ENCODE assay signal across 9 cellular contexts in genomic region chr1:116666090-116666489, GRCh38. TPM values are rescaled to one million over a fixed set of nuclear protein-coding genes. Genes with fewer than 3 reads are reported as not detected.
DNase-seq lines count a peak whose midpoint lies in the region; ATAC-seq and TF ChIP-seq lines count a peak whose summit lies in the region.
"Had no signal": no experiment of that assay in that cellular context is flagged by ENCODE, and none has a peak within 500 bp of the region (broad histone marks: within the 10 kb centered on the region; RNA-seq: fewer than 3 reads in every experiment).

No MANE protein-coding gene starts in this region.

- no peak for ATAC-seq in CD4-positive, CD25-positive, alpha-beta regulatory T cell (ENCODE audit: low read depth in 2 of 2)
- no peak for ATAC-seq in naive thymus-derived CD8-positive, alpha-beta T cell
- no peak for ATAC-seq in HG03342 (IDR thresholded peaks at IDR 0.05; ENCODE audit: unreplicated experiment)
- ATAC-seq in HG03354 (IDR thresholded peaks at IDR 0.05; ENCODE audit: poor library complexity, severe bottlenecking, unreplicated experiment), result no peak

- H3K4me1 ChIP-seq in CD4-positive, CD25-positive, alpha-beta regulatory T cell (ENCODE audit: control insufficient read depth, insufficient read depth, low read length, poor library complexity, severe bottlenecking), result peaks cover 16% of the 10 kb centered on the region

- H3K4me1 Mint-ChIP-seq in CD4-positive, CD25-positive, alpha-beta regulatory T cell, result peaks cover 0 to 20% (median 9%) of the 10 kb centered on the region in 4 donors
- peaks cover 19 to 28% (median 21%) of the 10 kb centered on the region in 4 donors for H3K4me1 Mint-ChIP-seq in naive thymus-derived CD8-positive, alpha-beta T cell

- H3K27ac Mint-ChIP-seq in CD4-positive, CD25-positive, alpha-beta regulatory T cell, result no peak overlapping the region
- peak overlapping the region in 1 of 10 donors; percentile 1 for H3K27ac Mint-ChIP-seq in naive thymus-derived CD8-positive, alpha-beta T cell

- H3K27ac ChIP-seq in CD4-positive, CD25-positive, alpha-beta regulatory T cell (ENCODE audit: insufficient read depth, low read length, poor library complexity, severe bottlenecking), result no peak overlapping the region
- peak overlapping the region in 10 of 59 donors; percentile 20 to 67 (median 48) for H3K27ac ChIP-seq in dorsolateral prefrontal cortex

- peak in 1 of 56 donors; percentile 3 for TF ChIP-seq CTCF in dorsolateral prefrontal cortex (IDR thresholded peaks at IDR 0.05 in 54 of 56, conservative IDR thresholded peaks at IDR 0.05 in 2 of 56; ENCODE audit: low read depth in 1 of 56, partially characterized antibody in 56 of 56)

- H3K4me3 Mint-ChIP-seq in CD4-positive, CD25-positive, alpha-beta regulatory T cell, result peak overlapping the region; percentile 39 to 84 (median 58)
- peak overlapping the region; percentile 52 to 87 (median 84) for H3K4me3 Mint-ChIP-seq in naive thymus-derived CD8-positive, alpha-beta T cell

- H3K27me3 ChIP-seq in CD4-positive, CD25-positive, alpha-beta regulatory T cell (ENCODE audit: control insufficient read depth, insufficient read depth, low read length), result peaks cover 16% of the 10 kb centered on the region
- peaks cover 0 to 32% (median 0%) of the 10 kb centered on the region in 45 donors for H3K27me3 ChIP-seq in dorsolateral prefrontal cortex

- H3K9me3 ChIP-seq in CD4-positive, CD25-positive, alpha-beta regulatory T cell (ENCODE audit: control insufficient read depth in 2 of 2, low read length in 2 of 2), result no peaks in the 10 kb centered on the region

- H3K36me3 ChIP-seq in CD4-positive, CD25-positive, alpha-beta regulatory T cell (ENCODE audit: control insufficient read depth, insufficient read depth, low read length), result no peaks in the 10 kb centered on the region

- POLR2A ChIA-PET in naive thymus-derived CD8-positive, alpha-beta T cell (lab: Charles Lee), result no interaction called here

- no peaks in the 10 kb centered on the region for H3K36me3 Mint-ChIP-seq in CD4-positive, CD25-positive, alpha-beta regulatory T cell
- peaks cover 0 to 3% (median 0%) of the 10 kb centered on the region in 3 donors for H3K36me3 Mint-ChIP-seq in naive thymus-derived CD8-positive, alpha-beta T cell

- H3K4me3 ChIP-seq in CD4-positive, CD25-positive, alpha-beta regulatory T cell (ENCODE audit: low read depth, low read length), result no peak overlapping the region
- H3K4me3 ChIP-seq in dorsolateral prefrontal cortex, result peak overlapping the region in 57 of 59 donors; percentile 17 to 81 (median 67)

- H3K27me3 Mint-ChIP-seq in CD4-positive, CD25-positive, alpha-beta regulatory T cell, result peaks cover 59% of the 10 kb centered on the region
- peaks cover 46 to 82% (median 60%) of the 10 kb centered on the region in 5 donors for H3K27me3 Mint-ChIP-seq in naive thymus-derived CD8-positive, alpha-beta T cell

- intact Hi-C loops in dorsolateral prefrontal cortex (cut with DNase I), result no loop called here

- peaks cover 0 to 3% (median 0%) of the 10 kb centered on the region in 7 donors for H3K9me3 Mint-ChIP-seq in CD4-positive, CD25-positive, alpha-beta regulatory T cell
- peaks cover 0 to 1% (median 0%) of the 10 kb centered on the region in 9 donors for H3K9me3 Mint-ChIP-seq in naive thymus-derived CD8-positive, alpha-beta T cell

- no peak for DNase-seq in CD4-positive, CD25-positive, alpha-beta regulatory T cell
- DNase-seq in HT-29 (ENCODE audit: low spot score), result peak; percentile 42
- DNase-seq in dorsolateral prefrontal cortex, result no peak
- no peak for DNase-seq in naive thymus-derived CD8-positive, alpha-beta T cell
- DNase-seq in D341Med (ENCODE audit: low spot score), result no peak
- no peak for DNase-seq in DMS114 treated with DMSO at 0.1 percent for 48 hours (lab: John Stamatoyannopoulos, UW; ENCODE audit: unreplicated experiment)
- DNase-seq: NCI-H1930 had no signal

RNA-seq across cellular contexts. Expression of gene IGSF3, which starts 1.4 kb away (rescaled TPM):
- 0.42 TPM for total RNA-seq in CD4-positive, CD25-positive, alpha-beta regulatory T cell
- under 1 TPM in 3 of 4 donors, not detected in 1; 0.03 to 0.27 (median 0.14) TPM for polyA plus RNA-seq in CD4-positive, CD25-positive, alpha-beta regulatory T cell
- 27.2 and 31.0 TPM in 2 replicates for total RNA-seq in HT-29 (2014; rRNA removed; shearing (Covaris generic))
- total RNA-seq in dorsolateral prefrontal cortex, result 10 to 100 TPM in 83 of 120 experiments, 1 to 10 TPM in 37; 2.4 to 21.5 (median 11.9) TPM
- under 1 TPM; 0.05 to 0.13 TPM for total RNA-seq in naive thymus-derived CD8-positive, alpha-beta T cell
- not detected for polyA plus RNA-seq in naive thymus-derived CD8-positive, alpha-beta T cell
